8 cellular contexts compared by ENCODE assay signal in the genomic region with DNA sequence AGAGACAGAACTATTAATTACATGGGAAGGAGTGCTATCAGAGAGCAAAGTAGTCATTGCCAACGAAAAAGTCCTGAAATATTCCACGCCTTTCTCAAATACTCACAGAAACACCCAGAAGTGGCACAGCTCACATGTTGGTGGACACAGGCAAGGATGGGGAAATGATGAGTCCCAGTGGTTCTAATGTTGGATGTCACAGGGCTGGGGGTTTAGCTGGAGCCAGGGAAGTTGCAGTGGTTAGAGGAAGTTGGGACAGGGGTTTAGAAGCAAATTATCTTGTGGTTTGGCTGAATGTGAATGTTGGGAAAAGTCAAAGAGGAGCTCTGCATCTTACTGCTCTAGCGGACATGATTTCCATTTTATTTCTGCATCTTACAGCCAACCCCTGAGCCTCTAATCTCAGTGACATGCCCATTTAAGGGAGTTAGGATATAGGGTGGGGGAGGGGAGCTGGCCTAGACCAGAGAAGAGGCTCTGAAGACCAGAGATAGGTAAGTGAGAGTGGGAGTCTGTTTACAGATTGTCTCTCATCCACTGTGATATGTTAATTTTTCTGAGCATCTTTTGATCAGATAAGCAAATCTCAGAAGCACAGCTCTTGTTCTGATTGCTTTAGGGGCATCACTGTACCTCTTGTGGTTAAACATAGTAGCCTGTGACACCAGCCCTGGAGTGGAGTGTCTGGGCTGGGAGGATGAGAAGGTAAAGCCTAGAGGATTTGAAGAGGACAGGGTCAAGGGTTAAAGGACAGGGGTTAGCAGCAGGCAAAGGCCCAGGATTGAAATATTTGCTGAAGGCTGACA. TPM values are rescaled to one million over a fixed set of nuclear protein-coding genes. Genes with fewer than 3 reads are reported as not detected.
A peak's percentile ranks its signal among the peaks of the same experiment; 100 is the strongest.
DNase-seq lines count a peak whose midpoint lies in the region; ATAC-seq, FAIRE-seq and TF ChIP-seq lines count a peak whose summit lies in the region.

No MANE protein-coding gene starts in this region.

- no peaks in the 10 kb centered on the region for H3K27me3 Mint-ChIP-seq in activated T-cell treated with anti-CD3 and anti-CD28 coated beads, Interleukin-2, amount 50 U/mL, for 4 hours (ENCODE audit: low read depth)
- no peaks in the 10 kb centered on the region for H3K27me3 Mint-ChIP-seq in WTC11 (ENCODE audit: low read depth)

- no peaks in the 10 kb centered on the region for H4K20me1 ChIP-seq in HepG2 (ENCODE audit: insufficient read depth, low read length)

- peaks cover 72% of the 10 kb centered on the region for H3K4me1 Mint-ChIP-seq in activated T-cell treated with anti-CD3 and anti-CD28 coated beads, Interleukin-2, amount 50 U/mL, for 4 hours (ENCODE audit: low read depth)
- peaks cover 27% of the 10 kb centered on the region for H3K4me1 Mint-ChIP-seq in WTC11

- H3K4me2 ChIP-seq in HepG2 (ENCODE audit: low read depth, low read length), result no peak overlapping the region

- H3K9ac ChIP-seq in HepG2 (ENCODE audit: insufficient read depth, low read depth, low read length) (no peak overlapping the region), subcutaneous abdominal adipose tissue (ENCODE audit: low read length in 5 of 5) (no peak overlapping the region)

- FAIRE-seq in HepG2 (lab: Jason Lieb, UNC), result no peak

- TF ChIP-seq POLR2A in HepG2 (IDR thresholded peaks at IDR 0.05; ENCODE audit: insufficient read depth in 1 of 2, low read depth in 2 of 2, low read length in 2 of 2), result no peak

- no peak overlapping the region for H2AFZ ChIP-seq in HepG2 (ENCODE audit: low read length)

- intact Hi-C loops in HepG2 (cut with micrococcal nuclease; ENCODE audit: unreplicated experiment), result no loop called here

- H3K9me3 Mint-ChIP-seq in activated T-cell treated with anti-CD3 and anti-CD28 coated beads, Interleukin-2, amount 50 U/mL, for 4 hours, result no peaks in the 10 kb centered on the region
- H3K9me3 Mint-ChIP-seq in WTC11, result no peaks in the 10 kb centered on the region; the same call in 1 of the 2 replicates

- TF ChIP-seq CTCF in WTC11 (IDR thresholded peaks at IDR 0.05) (no peak), HepG2 (CRISPR knock-in tag; IDR thresholded peaks at IDR 0.05) (no peak)

- peak; percentile 37 to 52 for ATAC-seq in activated T-cell treated with anti-CD3 and anti-CD28 coated beads, Interleukin-2, amount 50 U/mL, for 4 hours
- ATAC-seq in WTC11 (peak; percentile 36; the same call in 1 of the 2 replicates), HepG2 (no peak)

- H3K36me3 ChIP-seq in HepG2 (replicated peaks in 1 of 2; ENCODE audit: control insufficient read depth in 1 of 2, insufficient read depth in 2 of 2, low read length in 2 of 2) (no peaks in the 10 kb centered on the region), subcutaneous abdominal adipose tissue (ENCODE audit: control insufficient read depth in 5 of 5, insufficient read depth in 5 of 5, low read length in 5 of 5) (no peaks in the 10 kb centered on the region)

- H3K27ac Mint-ChIP-seq in WTC11, result no peak overlapping the region

- CTCF ChIA-PET in WTC11 (lab: Charles Lee) (interaction anchor here (0.8 to 1.4 kb wide), 2 partner anchors 9 to 45 kb away, joined by 3 read pairs; no protein-coding TSS in a partner anchor), HepG2 (lab: Yijun Ruan, JAX; ENCODE audit: low intra/inter-chr PET ratio, low total read pairs) (no interaction called here)

- POLR2A ChIA-PET in WTC11 (lab: Charles Lee), result no interaction called here
- POLR2A ChIA-PET in HepG2 (lab: Yijun Ruan, JAX), result no interaction called here

- H3K27ac ChIP-seq in HepG2 (ENCODE audit: extremely low read length, insufficient read depth, low read length) (no peak overlapping the region), subcutaneous abdominal adipose tissue (ENCODE audit: low read depth, low read length) (peak overlapping the region; percentile 69)

- no TSS peak for BruUV-seq in HepG2 (replicated peaks; lab: Mats Ljungman, UMichigan)

- no peaks in the 10 kb centered on the region for H3K9me3 ChIP-seq in HepG2 (ENCODE audit: low read length)
- no peaks in the 10 kb centered on the region for H3K9me3 ChIP-seq in subcutaneous abdominal adipose tissue (ENCODE audit: control insufficient read depth in 5 of 5, low read length in 5 of 5)

- H3K79me2 ChIP-seq in HepG2 (ENCODE audit: insufficient read depth, low read length), result no peaks in the 10 kb centered on the region

- H3K36me3 Mint-ChIP-seq in activated T-cell treated with anti-CD3 and anti-CD28 coated beads, Interleukin-2, amount 50 U/mL, for 4 hours (ENCODE audit: insufficient read depth), result no peaks in the 10 kb centered on the region
- no peaks in the 10 kb centered on the region for H3K36me3 Mint-ChIP-seq in WTC11

- in situ Hi-C loops in HepG2 (cut with HindIII; ENCODE audit: extremely low pct_ligation_motif_present, low pct_unique_long_range_greater_than_20kb), result no loop called here

- H3K4me1 ChIP-seq in HepG2 (ENCODE audit: insufficient read depth, low read length), result no peaks in the 10 kb centered on the region; the same call in 1 of the 2 replicates
- H3K4me1 ChIP-seq in subcutaneous abdominal adipose tissue (ENCODE audit: control insufficient read depth in 5 of 5, insufficient read depth in 5 of 5, low read length in 5 of 5), result peaks cover 3 to 32% (median 26%) of the 10 kb centered on the region in 5 donors

- no peak for TF ChIP-seq RAD21 in HepG2 (CRISPR knock-in tag; IDR thresholded peaks at IDR 0.05)

- H3K4me3 Mint-ChIP-seq in activated T-cell treated with anti-CD3 and anti-CD28 coated beads, Interleukin-2, amount 50 U/mL, for 4 hours, result no peak overlapping the region
- H3K4me3 Mint-ChIP-seq in WTC11, result no peak overlapping the region

- H3K4me3 ChIP-seq in HepG2 (replicated peaks in 1 of 3; ENCODE audit: insufficient read depth in 1 of 3, low read depth in 2 of 3, low read length in 3 of 3) (no peak overlapping the region), subcutaneous abdominal adipose tissue (ENCODE audit: low read depth in 1 of 5, low read length in 5 of 5) (no peak overlapping the region)

- 59% methylated on average over 3 of the region's 3 CpGs for WGBS in HepG2 (ENCODE audit: low lambda C conversion rate)

- H3K27me3 ChIP-seq in HepG2 (ENCODE audit: control insufficient read depth in 1 of 2, insufficient read depth in 2 of 2, low read length in 2 of 2), result no peaks in the 10 kb centered on the region
- no peaks in the 10 kb centered on the region for H3K27me3 ChIP-seq in subcutaneous abdominal adipose tissue (ENCODE audit: control insufficient read depth in 5 of 5, insufficient read depth in 4 of 5, low read length in 5 of 5)

- no peak for DNase-seq in activated T-cell treated with anti-CD3 and anti-CD28 coated beads, Interleukin-2, amount 50 U/mL, for 4 hours
- no peak for DNase-seq in activated T-cell treated with anti-CD3 and anti-CD28 coated beads, Interleukin-2, amount 50 U/mL, for 1 hour
- DNase-seq in WTC11 (ENCODE audit: low spot score) (no peak), HepG2 (ENCODE audit: low spot score) (no peak), NCI-H345 (lab: John Stamatoyannopoulos, UW) (no peak), mesenteric fat pad (ENCODE audit: low spot score) (no peak), NCI-H524 (lab: John Stamatoyannopoulos, UW) (no peak)

- no peak for TF ChIP-seq EP300 in HepG2 (IDR thresholded peaks at IDR 0.05; ENCODE audit: low read depth in 2 of 2, low read length in 2 of 2)
- TF ChIP-seq EP300 in HepG2 (CRISPR knock-in tag; IDR thresholded peaks at IDR 0.05; ENCODE audit: borderline replicate concordance), result no peak

TF ChIP-seq in HepG2, 621 proteins besides CTCF, POLR2A, EP300 and RAD21:
- TF ChIP-seq SRF (IDR thresholded peaks at IDR 0.05; ENCODE audit: low read depth, low read length) (peak; percentile 33; the same call in 1 of the 2 replicates), NCOA1 (CRISPR knock-in tag; IDR thresholded peaks at IDR 0.05) (no peak), RAD51 (IDR thresholded peaks at IDR 0.05; ENCODE audit: borderline replicate concordance) (no peak), ZNF138 (CRISPR knock-in tag; IDR thresholded peaks at IDR 0.05; ENCODE audit: low read depth) (no peak)

RNA-seq across cellular contexts. Expression of a gene that starts 43.5 kb away (rescaled TPM):
- total RNA-seq in activated T-cell treated with anti-CD3 and anti-CD28 coated beads, Interleukin-2, amount 50 U/mL, for 4 hours, result 1 to 10 TPM; 6.2 to 9.2 (median 7.6) TPM
- 5.9 to 9.6 TPM (median 6.3 TPM) in 3 replicates for total RNA-seq in WTC11 (2021)
- total RNA-seq in HepG2 (2016; rRNA removed; fragmentation: Illumina TruSeq; extraction: Trizol), result 0.18 and 0.20 TPM in 2 replicates
- total RNA-seq in HepG2 (2016; cell fraction: cytosol; rRNA removed; fragmentation: Illumina TruSeq; extraction: Trizol; ENCODE audit: low read depth), result 2.5 and 2.7 TPM in 2 replicates
- total RNA-seq in HepG2 (2016; cell fraction: insoluble cytoplasmic fraction; rRNA removed; fragmentation: Illumina TruSeq; extraction: Trizol), result 0.15 and 0.16 TPM in 2 replicates
- 0.31 and 0.62 TPM in 2 replicates for total RNA-seq in HepG2 (2016; cell fraction: membrane; rRNA removed; fragmentation: Illumina TruSeq; extraction: Trizol)
- total RNA-seq in HepG2 (2016; cell fraction: nucleus; rRNA removed; fragmentation: Illumina TruSeq; extraction: Trizol), result 1.1 and 1.3 TPM in 2 replicates
- polyA plus RNA-seq in HepG2 (2011; rRNA removed), result 0.65 and 0.73 TPM in 2 replicates
- polyA plus RNA-seq in HepG2 (2011; cell fraction: cytosol; rRNA removed), result 0.20 and 0.42 TPM in 2 replicates
- 1.8 TPM in 2 replicates for polyA plus RNA-seq in HepG2 (2011; cell fraction: nucleus; rRNA removed)
- polyA plus RNA-seq in HepG2 (2012), result 0.93 and 2.0 TPM in 2 replicates
- not detected in 2 replicates for polyA plus RNA-seq in HepG2 (2016; cell fraction: cytosol; fragmentation: Illumina TruSeq; extraction: Trizol; ENCODE audit: low read depth)
- 0.05 and 0.09 TPM in 2 replicates for polyA plus RNA-seq in HepG2 (2016; cell fraction: insoluble cytoplasmic fraction; fragmentation: Illumina TruSeq; extraction: Trizol; ENCODE audit: low read depth)
- polyA plus RNA-seq in HepG2 (2016; cell fraction: membrane; fragmentation: Illumina TruSeq; extraction: Trizol; ENCODE audit: low read depth), result 0.08 TPM in 1 of 2 replicates, not detected in the other
- 0.08 and 0.32 TPM in 2 replicates for polyA plus RNA-seq in HepG2 (2016; cell fraction: nucleus; fragmentation: Illumina TruSeq; extraction: Trizol; ENCODE audit: insufficient read depth, low read depth)
- 2.0 and 2.9 TPM in 2 replicates for polyA minus RNA-seq in HepG2 (2011; rRNA and poly(A)+ RNA removed; ENCODE audit: low replicate concordance)
- polyA minus RNA-seq in HepG2 (2011; cell fraction: cytosol; rRNA and poly(A)+ RNA removed), result 0.26 and 1.1 TPM in 2 replicates
- 6.8 and 10.6 TPM in 2 replicates for polyA minus RNA-seq in HepG2 (2011; cell fraction: nucleus; rRNA and poly(A)+ RNA removed)
- 21.6 TPM for total RNA-seq in mesenteric fat pad
